12 cellular contexts compared by ENCODE assay signal in genomic region chr11:125494033-125494364, GRCh38. TPM values are rescaled to one million over a fixed set of nuclear protein-coding genes. Genes with fewer than 3 reads are reported as not detected.
DNase-seq lines count a peak whose midpoint lies in the region; ATAC-seq and TF ChIP-seq lines count a peak whose summit lies in the region.
"Had no signal": no experiment of that assay in that cellular context is flagged by ENCODE, and none has a peak within 500 bp of the region (broad histone marks: within the 10 kb centered on the region; RNA-seq: fewer than 3 reads in every experiment).

No MANE protein-coding gene starts in this region.

- no peak for TF ChIP-seq RAD21 in SK-N-SH (IDR thresholded peaks at IDR 0.05; ENCODE audit: low read length)

- no peak overlapping the region for H3K27ac ChIP-seq in SK-N-SH (ENCODE audit: low read depth in 2 of 2, low read length in 1 of 2)
- H3K27ac ChIP-seq: suprapubic skin had no signal

- H3K36me3 ChIP-seq in SK-N-SH (replicated peaks in 1 of 2; ENCODE audit: control insufficient read depth in 1 of 2, insufficient read depth in 2 of 2, low read length in 1 of 2), result no peaks in the 10 kb centered on the region
- H3K36me3 ChIP-seq: suprapubic skin had no signal

- peaks cover 22% of the 10 kb centered on the region for H3K4me1 Mint-ChIP-seq in activated naive CD8-positive, alpha-beta T cell (ENCODE audit: low read depth)
- H3K4me1 Mint-ChIP-seq in activated naive CD8-positive, alpha-beta T cell treated with anti-CD3 and anti-CD28 coated beads, Interleukin-2, amount 50 U/mL, for 24 hours, result peaks cover 22% of the 10 kb centered on the region
- H3K4me1 Mint-ChIP-seq in chondrocyte (ENCODE audit: low read depth), result peaks cover 12% of the 10 kb centered on the region
- H3K4me1 Mint-ChIP-seq in type B pancreatic cell (ENCODE audit: unreplicated experiment), result peaks cover 7% of the 10 kb centered on the region

- H3K9me2 ChIP-seq in SK-N-SH, result no peaks in the 10 kb centered on the region

- H3K27ac Mint-ChIP-seq in activated naive CD8-positive, alpha-beta T cell, result no peak overlapping the region
- H3K27ac Mint-ChIP-seq in activated naive CD8-positive, alpha-beta T cell treated with anti-CD3 and anti-CD28 coated beads, Interleukin-2, amount 50 U/mL, for 24 hours, result no peak overlapping the region
- no peak overlapping the region for H3K27ac Mint-ChIP-seq in chondrocyte (ENCODE audit: unreplicated experiment)
- no peak overlapping the region for H3K27ac Mint-ChIP-seq in type B pancreatic cell

- no peaks in the 10 kb centered on the region for H3K9me3 ChIP-seq in SK-N-SH
- H3K9me3 ChIP-seq: suprapubic skin had no signal

- no peak overlapping the region for H3K4me3 ChIP-seq in SK-N-SH (ENCODE audit: low read depth in 2 of 2, low read length in 1 of 2)

- ATAC-seq in activated naive CD8-positive, alpha-beta T cell treated with anti-CD3 and anti-CD28 coated beads, Interleukin-2, amount 50 U/mL, for 24 hours, result no peak
- ATAC-seq in GM19452 (IDR thresholded peaks at IDR 0.05; ENCODE audit: unreplicated experiment) (no peak), HG03025 (IDR thresholded peaks at IDR 0.05; ENCODE audit: low FRiP score, unreplicated experiment) (no peak)

- H3K27me3 ChIP-seq in SK-N-SH (ENCODE audit: insufficient read depth), result peaks cover 9% of the 10 kb centered on the region; the same call in 1 of the 2 replicates

- H3K9me3 Mint-ChIP-seq in activated naive CD8-positive, alpha-beta T cell (ENCODE audit: low read depth), result no peaks in the 10 kb centered on the region
- no peaks in the 10 kb centered on the region for H3K9me3 Mint-ChIP-seq in activated naive CD8-positive, alpha-beta T cell treated with anti-CD3 and anti-CD28 coated beads, Interleukin-2, amount 50 U/mL, for 24 hours
- H3K9me3 Mint-ChIP-seq in chondrocyte (ENCODE audit: low read depth) (no peaks in the 10 kb centered on the region), type B pancreatic cell (no peaks in the 10 kb centered on the region)

- H3K27me3 Mint-ChIP-seq in activated naive CD8-positive, alpha-beta T cell, result peaks cover 28% of the 10 kb centered on the region
- peaks cover 46% of the 10 kb centered on the region for H3K27me3 Mint-ChIP-seq in activated naive CD8-positive, alpha-beta T cell treated with anti-CD3 and anti-CD28 coated beads, Interleukin-2, amount 50 U/mL, for 24 hours
- no peaks in the 10 kb centered on the region for H3K27me3 Mint-ChIP-seq in chondrocyte (ENCODE audit: low read depth)
- H3K27me3 Mint-ChIP-seq in type B pancreatic cell, result peaks cover 54% of the 10 kb centered on the region

- WGBS in SK-N-SH (ENCODE audit: low lambda C conversion rate), result 69% methylated on average over 2 of the region's 2 CpGs

- POLR2A ChIA-PET in SK-N-SH (lab: Yijun Ruan, JAX), result no interaction called here

- no peak overlapping the region for H3K4me2 ChIP-seq in SK-N-SH

- DNase-seq in activated naive CD8-positive, alpha-beta T cell treated with anti-CD3 and anti-CD28 coated beads, Interleukin-2, amount 50 U/mL, for 24 hours, result no peak
- DNase-seq in chondrocyte (ENCODE audit: low spot score), result no peak
- peak; percentile 85 for DNase-seq in medulla oblongata (ENCODE audit: extremely low spot score)
- DNase-seq in type B pancreatic cell (ENCODE audit: extremely low spot score, unreplicated experiment), result no peak
- no peak for DNase-seq in SK-N-SH
- DNase-seq: activated CD8-positive, alpha-beta memory T cell treated with anti-CD3 and anti-CD28 coated beads, Interleukin-2, amount 50 U/mL, for 4 hours; NCI-H1436; stimulated activated CD4-positive, alpha-beta T cell treated with anti-CD3 and anti-CD28 coated beads, Interleukin-2, amount 100 ng/mL, for 24 hours had no signal

- H3K9ac ChIP-seq in SK-N-SH, result no peak overlapping the region

- no peak overlapping the region for H2AFZ ChIP-seq in SK-N-SH (ENCODE audit: low read depth)

- CTCF ChIA-PET in SK-N-SH (lab: Yijun Ruan, JAX), result no interaction called here

- no peaks in the 10 kb centered on the region for H3K79me2 ChIP-seq in SK-N-SH (ENCODE audit: insufficient read depth)

- peak overlapping the region; percentile 92 for H3K4me3 Mint-ChIP-seq in activated naive CD8-positive, alpha-beta T cell
- no peak overlapping the region for H3K4me3 Mint-ChIP-seq in activated naive CD8-positive, alpha-beta T cell treated with anti-CD3 and anti-CD28 coated beads, Interleukin-2, amount 50 U/mL, for 24 hours
- H3K4me3 Mint-ChIP-seq in chondrocyte (ENCODE audit: unreplicated experiment) (peak overlapping the region; percentile 20), type B pancreatic cell (peak overlapping the region; percentile 93)

- H3K36me3 Mint-ChIP-seq in activated naive CD8-positive, alpha-beta T cell, result peaks cover 3% of the 10 kb centered on the region
- no peaks in the 10 kb centered on the region for H3K36me3 Mint-ChIP-seq in activated naive CD8-positive, alpha-beta T cell treated with anti-CD3 and anti-CD28 coated beads, Interleukin-2, amount 50 U/mL, for 24 hours (ENCODE audit: low read depth)
- H3K36me3 Mint-ChIP-seq in chondrocyte (ENCODE audit: low read depth) (peaks cover 3% of the 10 kb centered on the region), type B pancreatic cell (peaks cover 2% of the 10 kb centered on the region)

- TF ChIP-seq CTCF in chondrocyte (IDR thresholded peaks at IDR 0.05) (no peak), type B pancreatic cell (conservative IDR thresholded peaks at IDR 0.05) (no peak), SK-N-SH (IDR thresholded peaks at IDR 0.05) (no peak)

- H3K4me1 ChIP-seq in SK-N-SH (ENCODE audit: control insufficient read depth in 1 of 2, insufficient read depth in 2 of 2, low read depth in 1 of 2, low read length in 1 of 2), result peaks cover 0 to 9% of the 10 kb centered on the region in 2 experiments; a peak in 1 of 4 replicates

- no peak for TF ChIP-seq EP300 in SK-N-SH (IDR thresholded peaks at IDR 0.05; ENCODE audit: borderline replicate concordance in 1 of 2, low read depth in 1 of 2, low read length in 1 of 2)

- H4K20me1 ChIP-seq in SK-N-SH (ENCODE audit: insufficient read depth), result no peaks in the 10 kb centered on the region

- no peaks in the 10 kb centered on the region for H3F3A ChIP-seq in SK-N-SH (replicated peaks; ENCODE audit: insufficient read depth)

TF ChIP-seq in SK-N-SH, 30 proteins besides CTCF, POLR2A, EP300 and RAD21:
- TF ChIP-seq FOXM1 (IDR thresholded peaks at IDR 0.05; ENCODE audit: low read depth) (no peak), ELF1 (IDR thresholded peaks at IDR 0.05) (no peak), RXRA (IDR thresholded peaks at IDR 0.05; ENCODE audit: borderline replicate concordance, low read depth) (no peak), REST (IDR thresholded peaks at IDR 0.05; ENCODE audit: low read depth, low read length) (no peak), RCOR1 (IDR thresholded peaks at IDR 0.05; ENCODE audit: low read length) (no peak), GABPA (IDR thresholded peaks at IDR 0.05; ENCODE audit: low read depth) (no peak), USF2 (IDR thresholded peaks at IDR 0.05; ENCODE audit: borderline replicate concordance, low read depth, low read length) (no peak)
TF ChIP-seq in SK-N-SH: peak in this region for 0.

RNA-seq across cellular contexts. Expression of gene FEZ1, which starts 2.1 kb away (rescaled TPM):
- total RNA-seq in chondrocyte, result 35.6 to 62.3 TPM (median 56.6 TPM) in 3 replicates
- total RNA-seq in type B pancreatic cell (ENCODE audit: low replicate concordance), result 2.1 and 30.5 TPM in 2 replicates
- 8.3 and 9.7 TPM in 2 replicates for polyA plus RNA-seq in SK-N-SH (2012; rRNA removed)
- polyA plus RNA-seq in SK-N-SH (2012; cell fraction: cytosol; rRNA removed), result 8.9 and 9.2 TPM in 2 replicates
- polyA plus RNA-seq in SK-N-SH (2012; cell fraction: nucleus; rRNA removed), result 6.2 and 6.6 TPM in 2 replicates
